Comparison of ENCODE assay signal across 15 cellular contexts in genomic region chr5:118918232-118918631, GRCh38.
"Had no signal": no experiment of that assay in that cellular context is flagged by ENCODE, and none has a peak within 500 bp of the region (broad histone marks: within the 10 kb centered on the region; RNA-seq: fewer than 3 reads in every experiment).

No MANE protein-coding gene starts in this region.

- H3K27me3 Mint-ChIP-seq: activated CD4-positive, alpha-beta T cell treated with anti-CD3 and anti-CD28 coated beads, Interleukin-2, amount 10 ng/mL, durations not matched to agents 24 days and 14 days; activated CD8-positive, alpha-beta T cell treated with anti-CD3 and anti-CD28 coated beads for 36 hours; activated naive CD8-positive, alpha-beta T cell treated with anti-CD3 and anti-CD28 coated beads for 36 hours; activated T-helper 17 cell treated with anti-CD3 and anti-CD28 coated beads, Interleukin-2, amount 50 U/mL, for 72 hours had no signal

- H3K9me3 Mint-ChIP-seq: activated CD4-positive, alpha-beta T cell treated with anti-CD3 and anti-CD28 coated beads, Interleukin-2, amount 10 ng/mL, durations not matched to agents 24 days and 14 days; activated CD8-positive, alpha-beta T cell treated with anti-CD3 and anti-CD28 coated beads for 36 hours; activated naive CD8-positive, alpha-beta T cell treated with anti-CD3 and anti-CD28 coated beads for 36 hours; activated T-helper 17 cell treated with anti-CD3 and anti-CD28 coated beads, Interleukin-2, amount 50 U/mL, for 72 hours had no signal

- H3K4me1 Mint-ChIP-seq: activated CD4-positive, alpha-beta T cell treated with anti-CD3 and anti-CD28 coated beads, Interleukin-2, amount 10 ng/mL, durations not matched to agents 24 days and 14 days; activated naive CD8-positive, alpha-beta T cell treated with anti-CD3 and anti-CD28 coated beads for 36 hours; activated T-helper 17 cell treated with anti-CD3 and anti-CD28 coated beads, Interleukin-2, amount 50 U/mL, for 72 hours; neural crest cell had no signal

- H3K27ac Mint-ChIP-seq: activated CD4-positive, alpha-beta T cell treated with anti-CD3 and anti-CD28 coated beads, Interleukin-2, amount 10 ng/mL, durations not matched to agents 24 days and 14 days; activated CD8-positive, alpha-beta T cell treated with anti-CD3 and anti-CD28 coated beads for 36 hours; activated naive CD8-positive, alpha-beta T cell treated with anti-CD3 and anti-CD28 coated beads for 36 hours; activated T-helper 17 cell treated with anti-CD3 and anti-CD28 coated beads, Interleukin-2, amount 50 U/mL, for 72 hours had no signal

- ATAC-seq: activated CD8-positive, alpha-beta T cell treated with anti-CD3 and anti-CD28 coated beads for 36 hours; activated T-helper 17 cell treated with anti-CD3 and anti-CD28 coated beads, Interleukin-2, amount 50 U/mL, for 72 hours; left ventricle myocardium superior had no signal

- DNase-seq: activated CD4-positive, alpha-beta T cell treated with anti-CD3 and anti-CD28 coated beads, Interleukin-2, amount 10 ng/mL, durations not matched to agents 24 days and 14 days; activated CD4-positive, CD25-positive, alpha-beta regulatory T cell; activated CD8-positive, alpha-beta T cell treated with anti-CD3 and anti-CD28 coated beads for 36 hours; activated naive CD4-positive, alpha-beta T cell; activated naive CD8-positive, alpha-beta T cell treated with anti-CD3 and anti-CD28 coated beads for 36 hours; activated T-cell treated with anti-CD3 and anti-CD28 coated beads, Interleukin-2, amount 50 U/mL, for 1 hour; amniotic stem cell; foreskin fibroblast; left ventricle myocardium superior; retina; stimulated activated naive CD4-positive, alpha-beta T cell; transverse colon; uterus had no signal

- H3K4me3 Mint-ChIP-seq: activated CD4-positive, alpha-beta T cell treated with anti-CD3 and anti-CD28 coated beads, Interleukin-2, amount 10 ng/mL, durations not matched to agents 24 days and 14 days; activated CD8-positive, alpha-beta T cell treated with anti-CD3 and anti-CD28 coated beads for 36 hours; activated naive CD8-positive, alpha-beta T cell treated with anti-CD3 and anti-CD28 coated beads for 36 hours; activated T-helper 17 cell treated with anti-CD3 and anti-CD28 coated beads, Interleukin-2, amount 50 U/mL, for 72 hours; neural crest cell had no signal
